In genomic region chr6:14524319-14524718, GRCh38 we compare ENCODE assay signal across 23 cellular contexts.
A peak's percentile ranks its signal among the peaks of the same experiment; 100 is the strongest.
DNase-seq lines count a peak whose midpoint lies in the region; ATAC-seq, FAIRE-seq and TF ChIP-seq lines count a peak whose summit lies in the region.
"Had no signal": no experiment of that assay in that cellular context is flagged by ENCODE, and none has a peak within 500 bp of the region (broad histone marks: within the 10 kb centered on the region; RNA-seq: fewer than 3 reads in every experiment).

No MANE protein-coding gene starts in this region.

- H2AFZ ChIP-seq in fibroblast of lung (ENCODE audit: low read length), result peak overlapping the region; percentile 21
- H2AFZ ChIP-seq: PC-9 had no signal

- H3K4me1 ChIP-seq in fibroblast of lung (ENCODE audit: control insufficient read depth, extremely low read depth, insufficient read depth, low read length) (peaks cover 2% of the 10 kb centered on the region), lung (ENCODE audit: control insufficient read depth in 2 of 2, insufficient read depth in 2 of 2, low read length in 2 of 2) (no peaks in the 10 kb centered on the region)
- H3K4me1 ChIP-seq: Caco-2, pancreas, stomach had no signal

- H3K9me3 ChIP-seq in fibroblast of lung (ENCODE audit: control insufficient read depth, insufficient read depth, low read depth, low read length) (no peaks in the 10 kb centered on the region), lung (ENCODE audit: control insufficient read depth in 2 of 2, insufficient read depth in 1 of 2, low read length in 1 of 2) (no peaks in the 10 kb centered on the region)
- H3K9me3 ChIP-seq: pancreas had no signal

- no peak overlapping the region for H3K27ac Mint-ChIP-seq in activated CD4-positive, alpha-beta memory T cell treated with anti-CD3 and anti-CD28 coated beads, Interleukin-2, amount 10 ng/mL, durations not matched to agents 7 days and 5 days
- H3K27ac Mint-ChIP-seq: activated B cell treated with CpG ODN at 0.5 μM for 24 hours; effector memory CD8-positive, alpha-beta T cell had no signal

- H3K9ac ChIP-seq in fibroblast of lung (ENCODE audit: insufficient read depth, low read length), result no peak overlapping the region

- no peaks in the 10 kb centered on the region for H3K27me3 Mint-ChIP-seq in activated CD4-positive, alpha-beta memory T cell treated with anti-CD3 and anti-CD28 coated beads, Interleukin-2, amount 10 ng/mL, durations not matched to agents 7 days and 5 days
- H3K27me3 Mint-ChIP-seq: activated B cell treated with CpG ODN at 0.5 μM for 24 hours had no signal

- H4K20me1 ChIP-seq in fibroblast of lung (ENCODE audit: control insufficient read depth, extremely low read depth, insufficient read depth, low read length), result no peaks in the 10 kb centered on the region

- POLR2A ChIA-PET in activated CD4-positive, alpha-beta memory T cell treated with anti-CD3 and anti-CD28 coated beads, Interleukin-2, amount 10 ng/mL, durations not matched to agents 7 days and 5 days (lab: Charles Lee), result no interaction called here

- ATAC-seq in Right ventricle myocardium superior (ENCODE audit: poor library complexity), result peak; percentile 86
- ATAC-seq in lung (ENCODE audit: insufficient read depth, low FRiP score), result no peak
- no peak for ATAC-seq in GM21447 (IDR thresholded peaks at IDR 0.05; ENCODE audit: unreplicated experiment)
- ATAC-seq: A549; effector memory CD8-positive, alpha-beta T cell had no signal

- no peaks in the 10 kb centered on the region for H3K36me3 ChIP-seq in fibroblast of lung (ENCODE audit: control insufficient read depth, insufficient read depth, low read length)
- no peaks in the 10 kb centered on the region for H3K36me3 ChIP-seq in lung (ENCODE audit: control insufficient read depth in 2 of 2, insufficient read depth in 2 of 2, low read length in 2 of 2)
- H3K36me3 ChIP-seq: pancreas, stomach had no signal

- WGBS in lung, 2 donors, result 69 to 79% methylated on average over 3 of the region's 3 CpGs

- H3K27ac ChIP-seq in fibroblast of lung (ENCODE audit: insufficient read depth, low read length) (no peak overlapping the region), lung (ENCODE audit: low read depth in 1 of 2, low read length in 1 of 2) (no peak overlapping the region)
- H3K27ac ChIP-seq: A549, pancreas, PC-9, stomach had no signal

- H3K79me2 ChIP-seq in fibroblast of lung (ENCODE audit: control insufficient read depth, insufficient read depth, low read length), result no peaks in the 10 kb centered on the region

- peak; percentile 46 for DNase-seq in Right ventricle myocardium superior
- no peak for DNase-seq in cardiac septum (ENCODE audit: low spot score)
- DNase-seq in fibroblast of lung (ENCODE audit: low read depth in 2 of 2), result peak; percentile 72 to 75
- peak; percentile 33 for DNase-seq in lung (ENCODE audit: low spot score)
- DNase-seq in activated CD4-positive, alpha-beta memory T cell treated with anti-CD3 and anti-CD28 coated beads, Interleukin-2, amount 10 ng/mL, durations not matched to agents 7 days and 5 days, result no peak
- no peak for DNase-seq in GM12892 (ENCODE audit: insufficient read length)
- no peak for DNase-seq in HUDEP-2 (lab: John Stamatoyannopoulos, UW; ENCODE audit: unreplicated experiment in 76 of 76)
- DNase-seq: activated B cell treated with CpG ODN at 0.5 μM for 24 hours; activated naive CD4-positive, alpha-beta T cell; Caco-2; caudate nucleus; effector memory CD8-positive, alpha-beta T cell; NCI-H187 treated with DMSO at 0.1 percent for 48 hours; NCI-H524 treated with DMSO at 0.1 percent for 48 hours; PC-9; stimulated activated CD4-positive, alpha-beta T cell treated with anti-CD3 and anti-CD28 coated beads, Interleukin-15, amount 100 ng/mL, for 24 hours; stomach; T-helper 1 cell had no signal

- H3K4me3 ChIP-seq in fibroblast of lung (replicated peaks in 1 of 4; ENCODE audit: control extremely low read depth in 1 of 4, insufficient read depth in 1 of 4, low read depth in 3 of 4, low read length in 4 of 4) (no peak overlapping the region), lung (no peak overlapping the region)
- H3K4me3 ChIP-seq: A549, pancreas, PC-9, stomach had no signal

- no peak for TF ChIP-seq CTCF in fibroblast of lung (conservative IDR thresholded peaks at IDR 0.05 in 1 of 2, IDR thresholded peaks at IDR 0.05 in 1 of 2; ENCODE audit: low read depth in 1 of 2, low read length in 2 of 2)
- no peak for TF ChIP-seq CTCF in lung (IDR thresholded peaks at IDR 0.05; ENCODE audit: control extremely low read depth, extremely low read depth)

- FAIRE-seq in GM12892 (lab: Jason Lieb, UNC), result no peak
- FAIRE-seq: A549, GM19239, islet of Langerhans, pancreas had no signal

- H3K27me3 ChIP-seq in fibroblast of lung (ENCODE audit: control insufficient read depth, insufficient read depth, low read length) (no peaks in the 10 kb centered on the region), lung (ENCODE audit: control insufficient read depth, insufficient read depth) (no peaks in the 10 kb centered on the region)
- H3K27me3 ChIP-seq: pancreas, stomach had no signal

- peak overlapping the region; percentile 76 for H3K4me2 ChIP-seq in fibroblast of lung (ENCODE audit: extremely low read depth, insufficient read depth, low read length)
- H3K4me2 ChIP-seq: A549, PC-9 had no signal

- no peak for TF ChIP-seq POLR2A in GM12892 (IDR thresholded peaks at IDR 0.05; ENCODE audit: low read depth, low read length)

- H3K36me3 Mint-ChIP-seq in activated CD4-positive, alpha-beta memory T cell treated with anti-CD3 and anti-CD28 coated beads, Interleukin-2, amount 10 ng/mL, durations not matched to agents 7 days and 5 days (ENCODE audit: low read depth), result peaks cover 4% of the 10 kb centered on the region

- H3K4me1 Mint-ChIP-seq in activated CD4-positive, alpha-beta memory T cell treated with anti-CD3 and anti-CD28 coated beads, Interleukin-2, amount 10 ng/mL, durations not matched to agents 7 days and 5 days, result peaks cover 1% of the 10 kb centered on the region

- intact Hi-C loops in Right ventricle myocardium superior (cut with DNase I) (no loop called here), cardiac septum (cut with DNase I) (no loop called here)

- H3K9me3 Mint-ChIP-seq in activated CD4-positive, alpha-beta memory T cell treated with anti-CD3 and anti-CD28 coated beads, Interleukin-2, amount 10 ng/mL, durations not matched to agents 7 days and 5 days, result peaks cover 12% of the 10 kb centered on the region

- CTCF ChIA-PET in activated CD4-positive, alpha-beta memory T cell treated with anti-CD3 and anti-CD28 coated beads, Interleukin-2, amount 10 ng/mL, durations not matched to agents 7 days and 5 days (lab: Charles Lee), result no interaction called here

- H3K4me3 Mint-ChIP-seq in activated CD4-positive, alpha-beta memory T cell treated with anti-CD3 and anti-CD28 coated beads, Interleukin-2, amount 10 ng/mL, durations not matched to agents 7 days and 5 days, result no peak overlapping the region
- H3K4me3 Mint-ChIP-seq: activated B cell treated with CpG ODN at 0.5 μM for 24 hours; effector memory CD8-positive, alpha-beta T cell had no signal

Comparison
In these comparisons a context has a peak if more than half of its experiments do, and no peak if none do; other contexts are left out.
1. DNase-seq: peak in Right ventricle myocardium superior (single experiment), fibroblast of lung (2 of 2) and lung (single experiment); none in cardiac septum (single experiment), activated CD4-positive, alpha-beta memory T cell treated with anti-CD3 and anti-CD28 coated beads, Interleukin-2, amount 10 ng/mL, durations not matched to agents 7 days and 5 days (single experiment), GM12892 (single experiment) and HUDEP-2 (0 of 76).